In the genomic region with DNA sequence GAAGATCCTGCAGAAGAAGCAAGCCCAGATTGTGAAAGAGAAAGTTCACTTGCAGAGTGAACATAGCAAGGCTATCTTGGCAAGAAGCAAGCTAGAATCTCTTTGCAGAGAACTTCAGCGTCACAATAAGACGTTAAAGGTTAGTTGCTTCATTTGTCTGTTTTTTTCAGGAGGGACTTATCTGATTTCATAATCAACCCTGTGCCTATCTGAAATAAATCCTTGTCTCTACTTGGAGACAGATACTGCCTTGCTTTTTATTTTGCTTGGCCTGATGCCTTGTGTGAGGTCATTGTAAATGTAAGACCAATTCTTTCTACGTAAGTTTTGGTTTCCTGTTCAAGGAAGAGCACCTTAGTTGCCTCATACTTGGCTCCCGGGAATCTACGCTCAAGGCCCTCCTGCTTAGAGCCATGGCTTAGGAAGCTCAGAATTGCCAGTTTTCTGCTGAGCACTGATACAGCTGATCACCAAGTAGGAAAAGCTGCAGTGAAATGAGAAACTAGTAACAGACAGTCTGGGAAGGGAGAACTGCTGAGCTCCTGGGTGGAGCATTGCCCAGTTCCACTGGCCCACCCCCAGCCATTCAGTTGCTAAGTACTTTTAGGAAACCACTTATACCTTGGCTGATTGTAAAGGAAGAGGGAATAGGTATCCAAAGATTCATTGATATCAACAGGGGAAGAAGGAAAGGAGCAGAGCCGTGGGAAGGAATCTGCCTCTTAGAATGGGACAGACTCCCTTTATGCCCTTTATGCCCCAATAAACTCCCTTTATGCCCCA, we compare ENCODE assay signal across 10 cellular contexts. TPM values are rescaled to one million over a fixed set of nuclear protein-coding genes. Genes with fewer than 3 reads are reported as not detected.
DNase-seq lines count a peak whose midpoint lies in the region; ATAC-seq and TF ChIP-seq lines count a peak whose summit lies in the region.
"Had no signal": no experiment of that assay in that cellular context is flagged by ENCODE, and none has a peak within 500 bp of the region (broad histone marks: within the 10 kb centered on the region; RNA-seq: fewer than 3 reads in every experiment).

No MANE protein-coding gene starts in this region.

- TF ChIP-seq CTCF in HL-60 (IDR thresholded peaks at IDR 0.05; ENCODE audit: insufficient read depth, low read length) (no peak), body of pancreas (IDR thresholded peaks at IDR 0.05) (no peak)

- H3K9me3 ChIP-seq in body of pancreas (no peaks in the 10 kb centered on the region), right cardiac atrium (ENCODE audit: control insufficient read depth, low read length) (no peaks in the 10 kb centered on the region)

- peak; percentile 76 for ATAC-seq in body of pancreas
- peak; percentile 72 to 89 for ATAC-seq in right cardiac atrium
- no peak for ATAC-seq in GM18858 (IDR thresholded peaks at IDR 0.05; ENCODE audit: unreplicated experiment)

- H3K27me3 ChIP-seq in HL-60 (ENCODE audit: insufficient read depth, poor library complexity, severe bottlenecking) = no peaks in the 10 kb centered on the region
- H3K27me3 ChIP-seq in body of pancreas = no peaks in the 10 kb centered on the region
- no peaks in the 10 kb centered on the region for H3K27me3 ChIP-seq in right cardiac atrium (ENCODE audit: control insufficient read depth, insufficient read depth)

- intact Hi-C loops in body of pancreas (cut with DNase I) = no loop called here
- intact Hi-C loops in right cardiac atrium (cut with DNase I) = loop anchor here in 2 of 4 donors (5.0 to 10.0 kb wide), 2 partner anchors 34 to 216 kb away; no protein-coding TSS in a partner anchor

- H3K36me3 ChIP-seq in body of pancreas (replicated peaks in 1 of 2; ENCODE audit: insufficient read depth in 1 of 2, low read depth in 2 of 2) = no peaks in the 10 kb centered on the region

- H3K27ac ChIP-seq in HL-60 (replicated peaks) (peak overlapping the region; percentile 36), body of pancreas (peak overlapping the region in 3 of 4 donors; percentile 23 to 68 (median 67)), right cardiac atrium (ENCODE audit: low read length) (peak overlapping the region; percentile 12)

- 34 to 39% methylated on average over 6 of the region's 6 CpGs for WGBS in body of pancreas, 2 donors
- 39% methylated on average over 6 of the region's 6 CpGs for WGBS in right cardiac atrium

- H3K4me3 ChIP-seq in HL-60 (replicated peaks; ENCODE audit: insufficient read depth, low read length) (no peak overlapping the region), body of pancreas (no peak overlapping the region), right cardiac atrium (ENCODE audit: low read length) (no peak overlapping the region), skeletal muscle cell (ENCODE audit: low read depth, low read length) (no peak overlapping the region)

- in situ Hi-C loops in ACHN (cut with HindIII; ENCODE audit: low pct_ligation_motif_present, low pct_unique_long_range_greater_than_20kb, low sequenced_read_pairs) = no loop called here

- no peak for TF ChIP-seq POLR2A in body of pancreas (IDR thresholded peaks at IDR 0.05)

- peaks cover 21% of the 10 kb centered on the region for H3K4me1 ChIP-seq in body of pancreas
- no peaks in the 10 kb centered on the region for H3K4me1 ChIP-seq in right cardiac atrium (ENCODE audit: control insufficient read depth, insufficient read depth, low read length)

- DNase-seq in HL-60 (ENCODE audit: low read depth in 1 of 2, low spot score in 1 of 2) (peak in 1 of 2 experiments; percentile 14), body of pancreas (peak; percentile 18 to 40 (median 30)), right cardiac atrium (peak in 1 of 3 donors; percentile 28), skeletal muscle cell (ENCODE audit: low read depth) (peak; percentile 87), DMS79 (lab: John Stamatoyannopoulos, UW) (no peak), ACHN (no peak)
- no peak for DNase-seq in activated T-cell treated with anti-CD3 and anti-CD28 coated beads, Interleukin-2, amount 50 U/mL, for 48 hours
- DNase-seq: NCI-H187; stimulated activated naive CD4-positive, alpha-beta T cell treated with Interleukin-2 at 50 U/mL for 16 hours had no signal

RNA-seq across cellular contexts. Expression of a gene that starts 41.8 kb away (rescaled TPM):
- 10 to 100 TPM; 39.4 to 53.7 TPM for total RNA-seq in body of pancreas
- total RNA-seq in right cardiac atrium = 10 to 100 TPM; 86.9 to 99.3 (median 92.3) TPM
- 118 TPM for polyA plus RNA-seq in right cardiac atrium

RNA-seq across cellular contexts. Expression of a gene that starts 42.1 kb away (rescaled TPM):
- total RNA-seq in body of pancreas = 10 to 100 TPM; 10.9 to 12.9 TPM
- 1 to 10 TPM; 5.9 to 8.0 (median 7.1) TPM for total RNA-seq in right cardiac atrium
- 4.6 TPM for polyA plus RNA-seq in right cardiac atrium

Comparison
In these comparisons a context has a peak if more than half of its experiments do, and no peak if none do; other contexts are left out.
1. DNase-seq: peak in body of pancreas (4 of 4) and skeletal muscle cell (single experiment); none in DMS79 (single experiment), ACHN (single experiment) and activated T-cell treated with anti-CD3 and anti-CD28 coated beads, Interleukin-2, amount 50 U/mL, for 48 hours (0 of 2).
2. H3K27ac ChIP-seq: peak in every context shown above with its lines; median percentile 67 in body of pancreas; 36 in HL-60; 12 in right cardiac atrium.